In the genomic region with DNA sequence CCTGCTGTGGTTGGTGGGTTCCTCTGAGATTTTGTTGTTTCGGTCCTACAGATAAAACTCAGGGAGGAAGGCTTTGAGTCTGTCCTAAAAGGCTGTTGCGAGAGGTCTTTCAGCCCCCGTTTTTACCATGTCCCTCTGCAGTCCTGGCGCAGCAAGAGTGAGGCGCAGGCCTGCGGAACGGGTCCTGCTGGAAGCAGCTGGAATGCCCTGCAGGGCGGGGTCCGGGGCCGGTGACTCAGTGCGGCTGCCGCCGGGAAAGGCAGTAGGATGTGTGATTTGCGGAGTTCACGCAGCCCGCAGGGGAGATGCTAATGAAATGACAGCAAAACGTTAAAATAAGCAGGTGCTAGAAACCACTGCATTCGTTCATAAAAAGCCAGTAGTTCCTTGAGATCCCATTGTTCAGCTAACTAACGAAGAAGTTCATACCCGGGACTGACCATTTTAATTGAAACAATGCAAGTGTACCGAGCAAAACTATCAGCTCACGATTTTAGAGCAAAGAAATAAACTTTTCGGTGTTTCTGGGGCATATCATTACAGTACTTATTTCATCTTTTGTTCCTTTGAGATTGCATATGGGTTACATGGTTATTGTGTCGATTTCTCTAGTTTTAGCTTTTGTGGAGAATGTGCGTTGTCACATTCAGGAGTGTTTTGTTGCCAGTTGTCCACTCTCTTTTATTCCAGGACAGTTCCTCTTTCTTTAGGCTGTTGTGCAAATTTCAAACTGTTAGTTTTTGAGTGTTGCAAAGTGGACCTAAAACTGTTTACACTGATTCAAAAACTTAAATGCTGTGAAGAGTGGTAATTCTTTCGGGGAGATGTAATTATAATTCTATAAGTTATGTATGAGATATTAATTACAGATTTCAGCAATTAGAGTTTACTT, we compare ENCODE assay signal across 8 cellular contexts. TPM values are rescaled to one million over a fixed set of nuclear protein-coding genes. Genes with fewer than 3 reads are reported as not detected.
A peak's percentile ranks its signal among the peaks of the same experiment; 100 is the strongest.
DNase-seq lines count a peak whose midpoint lies in the region; ATAC-seq, FAIRE-seq and TF ChIP-seq lines count a peak whose summit lies in the region.

No MANE protein-coding gene starts in this region.

- H3K79me2 ChIP-seq in K562 (ENCODE audit: control insufficient read depth, insufficient read depth, low read length), result peaks cover 57% of the 10 kb centered on the region

- FAIRE-seq in GM12891 (lab: Jason Lieb, UNC), result peak; percentile 35
- peak; percentile 46 for FAIRE-seq in K562 (lab: Jason Lieb, UNC)

- in situ Hi-C loops in K562 (cut with MboI) (no loop called here), GM13976 (cut with MboI; ENCODE audit: low sequenced_read_pairs, unreplicated experiment) (no loop called here)

- TF ChIP-seq CTCF in K562 (IDR thresholded peaks at IDR 0.05 in 2 of 3, conservative IDR thresholded peaks at IDR 0.05 in 1 of 3; ENCODE audit: insufficient read depth in 2 of 3, low read depth in 1 of 3, low read length in 3 of 3), result no peak
- TF ChIP-seq CTCF in GM13976 (IDR thresholded peaks at IDR 0.05; ENCODE audit: borderline replicate concordance, control extremely low read depth, extremely low read depth, insufficient read depth, missing control alignments), result no peak

- CTCF ChIA-PET in K562 (lab: Yijun Ruan, JAX; ENCODE audit: low intra/inter-chr PET ratio), result no interaction called here

- H4K20me1 ChIP-seq in K562 (replicated peaks; ENCODE audit: control insufficient read depth, insufficient read depth, low read length), result peaks cover 9% of the 10 kb centered on the region; the same call in 1 of the 2 replicates

- H2AFZ ChIP-seq in K562 (ENCODE audit: low read depth, low read length), result peak overlapping the region; percentile 98

- intact Hi-C loops in K562 (cut with micrococcal nuclease), result no loop called here

- H3K4me2 ChIP-seq in K562 (ENCODE audit: insufficient read depth, low read length) (peak overlapping the region; percentile 89), skeletal muscle satellite cell (ENCODE audit: low read length) (peak overlapping the region; percentile 95)

- WGBS in K562 (ENCODE audit: insufficient coverage, low coverage, missing lambda C conversion rate), result under 1% methylated on average over 26 of the region's 26 CpGs

- H3K36me3 ChIP-seq in K562 (ENCODE audit: control insufficient read depth, insufficient read depth, low read length) (peaks cover 10% of the 10 kb centered on the region; the same call in 2 of the 3 replicates), iPS-15b (ENCODE audit: control insufficient read depth, insufficient read depth, low read length) (no peaks in the 10 kb centered on the region), skeletal muscle satellite cell (ENCODE audit: insufficient read depth, low read length) (no peaks in the 10 kb centered on the region)

- 0 out of 4 replicates have a peak, but pooled peaks of 1 of the 2 experiments have one; percentile 5 for TF ChIP-seq RAD21 in K562 (CRISPR knock-in tag; conservative IDR thresholded peaks at IDR 0.05 in 1 of 2, IDR thresholded peaks at IDR 0.05 in 1 of 2)

- H3K27me3 ChIP-seq in K562 (ENCODE audit: control insufficient read depth in 2 of 2, insufficient read depth in 2 of 2, low read length in 2 of 2) (no peaks in the 10 kb centered on the region), iPS-15b (ENCODE audit: control insufficient read depth, insufficient read depth, low read length) (no peaks in the 10 kb centered on the region), skeletal muscle satellite cell (ENCODE audit: control insufficient read depth, insufficient read depth, low read length) (no peaks in the 10 kb centered on the region)

- TF ChIP-seq POLR2A in GM12891 (IDR thresholded peaks at IDR 0.05; ENCODE audit: low read depth, low read length), result no peak
- TF ChIP-seq POLR2A in K562 (conservative IDR thresholded peaks at IDR 0.05), result peak; percentile 25; the same call in 1 of the 2 replicates

- H3K9ac ChIP-seq in K562 (ENCODE audit: insufficient read depth in 1 of 2, low read depth in 2 of 2, low read length in 2 of 2) (peak overlapping the region; percentile 97), iPS-15b (ENCODE audit: low read depth, low read length) (peak overlapping the region; percentile 76), skeletal muscle satellite cell (ENCODE audit: low read depth, low read length) (peak overlapping the region; percentile 91)

- ATAC-seq in HG02678 (IDR thresholded peaks at IDR 0.05; ENCODE audit: unreplicated experiment) (peak; percentile 18), K562 (peak; percentile 88)

- H3K4me1 ChIP-seq in K562 (replicated peaks in 1 of 2; ENCODE audit: control insufficient read depth in 2 of 2, insufficient read depth in 2 of 2, low read length in 2 of 2) (peaks cover 23 to 53% of the 10 kb centered on the region in 2 experiments), iPS-15b (ENCODE audit: control insufficient read depth, insufficient read depth, low read length) (peaks cover 13% of the 10 kb centered on the region), skeletal muscle satellite cell (ENCODE audit: control insufficient read depth, insufficient read depth, low read length) (peaks cover 26% of the 10 kb centered on the region)

- H3K4me3 ChIP-seq in K562 (peak overlapping the region; percentile 77), iPS-15b (ENCODE audit: low read depth, low read length) (peak overlapping the region; percentile 91), skeletal muscle satellite cell (ENCODE audit: low read length) (peak overlapping the region; percentile 84)

- DNase-seq in GM12891 (ENCODE audit: insufficient read length, low spot score) (no peak), NCI-H1092 treated with DMSO at 0.1 percent for 48 hours (lab: John Stamatoyannopoulos, UW) (peak; percentile 92), SKM-1 treated with dmso at 0.1 percent for 144 hours (lab: John Stamatoyannopoulos, UW; ENCODE audit: unreplicated experiment) (peak; percentile 52), K562 (ENCODE audit: extremely low read depth in 1 of 4, low spot score in 3 of 4) (peak; percentile 85 to 93 (median 88)), GM13976 (ENCODE audit: low spot score) (no peak)

- peak overlapping the region; percentile 95 for H3K27ac ChIP-seq in K562 (ENCODE audit: extremely low read depth, low read depth, low read length)

- 0 out of 2 replicates have a peak, but pooled peaks have one; percentile 16 for TF ChIP-seq EP300 in K562 (IDR thresholded peaks at IDR 0.05; ENCODE audit: low read length)

- BruUV-seq in K562 (replicated peaks; lab: Mats Ljungman, UMichigan), result TSS peak; percentile 62

- no peaks in the 10 kb centered on the region for H3K9me1 ChIP-seq in K562 (ENCODE audit: control insufficient read depth, insufficient read depth, low read length)

- no peaks in the 10 kb centered on the region for H3K9me3 ChIP-seq in K562 (replicated peaks; ENCODE audit: control insufficient read depth, insufficient read depth, low read depth, low read length)
- peaks cover 4% of the 10 kb centered on the region for H3K9me3 ChIP-seq in iPS-15b (ENCODE audit: control insufficient read depth, insufficient read depth, low read length)
- H3K9me3 ChIP-seq in skeletal muscle satellite cell (replicated peaks; ENCODE audit: low read length), result peaks cover 3% of the 10 kb centered on the region

- POLR2A ChIA-PET in K562 (lab: Yijun Ruan, JAX), result interaction anchor here (0.6 to 6.9 kb wide), 15 partner anchors 11 to 590 kb away, joined by 3 to 58 read pairs (median 4); partner anchors contain the start of gene SEPTIN7

TF ChIP-seq in GM12891, 5 proteins besides CTCF, POLR2A, EP300 and RAD21:
- TF ChIP-seq SPI1 (IDR thresholded peaks at IDR 0.05; ENCODE audit: low read depth, low read length), result peak; percentile 71
- TF ChIP-seq POLR2AphosphoS5 (IDR thresholded peaks at IDR 0.05; ENCODE audit: low read depth, low read length), result no peak
TF ChIP-seq in GM12891: peak in this region for 1.

TF ChIP-seq in K562, 482 proteins besides CTCF, POLR2A, EP300 and RAD21 (continues in another document):
- TF ChIP-seq SUPT5H (IDR thresholded peaks at IDR 0.05) (peak; percentile 56; the same call in 1 of the 2 replicates), DACH1 (IDR thresholded peaks at IDR 0.05; ENCODE audit: partially characterized antibody) (peak; percentile 60), ZEB2 (IDR thresholded peaks at IDR 0.05) (no peak), MAZ (CRISPR knock-in tag; conservative IDR thresholded peaks at IDR 0.05 in 1 of 2, IDR thresholded peaks at IDR 0.05 in 1 of 2) (peak; percentile 16 to 81; a peak in 3 of 4 replicates), ZNF12 (CRISPR knock-in tag; IDR thresholded peaks at IDR 0.05) (peak; percentile 88; the same call in 1 of the 2 replicates), CBFA2T2 (conservative IDR thresholded peaks at IDR 0.05) (0 out of 2 replicates have a peak, but pooled peaks have one; percentile 8), CBFB (CRISPR knock-in tag; IDR thresholded peaks at IDR 0.05) (no peak), HDAC2 (IDR thresholded peaks at IDR 0.05) (no peak), ZNF232 (CRISPR knock-in tag; IDR thresholded peaks at IDR 0.05) (no peak; the same call in 1 of the 2 replicates), CTBP1 (IDR thresholded peaks at IDR 0.05; ENCODE audit: borderline replicate concordance) (peak; percentile 62), RCOR1 (IDR thresholded peaks at IDR 0.05; ENCODE audit: borderline replicate concordance in 1 of 2, low read depth in 2 of 2, low read length in 2 of 2) (peak in 1 of 2 experiments; percentile 67; a peak in 2 of 4 replicates), POLR2AphosphoS2 (IDR thresholded peaks at IDR 0.05; ENCODE audit: low read length) (no peak), ZFPM2 (CRISPR knock-in tag; IDR thresholded peaks at IDR 0.05) (no peak)

RNA-seq across cellular contexts. Expression of gene ANLN, which starts 0.8 kb away (rescaled TPM):
- 5.2 TPM for polyA plus RNA-seq in GM12891 (2012; ENCODE audit: low read depth, missing spikeins)
- 109 and 164 TPM in 2 replicates for total RNA-seq in K562 (2011; cell fraction: chromatin; rRNA removed; ENCODE audit: low replicate concordance)
- total RNA-seq in K562 (2011; cell fraction: nucleolus; rRNA removed), result 32.2 and 33.3 TPM in 2 replicates
- 73.6 and 93.8 TPM in 2 replicates for total RNA-seq in K562 (2011; cell fraction: nucleoplasm; rRNA removed)
- total RNA-seq in K562 (2014; rRNA removed) (31.3 and 36.6 TPM in 2 replicates), K562 (2014; rRNA removed; fragmentation: Illumina TruSeq; extraction: Trizol) (53.2 and 56.1 TPM in 2 replicates), K562 (2015; rRNA removed; fragmentation: Illumina TruSeq; extraction: Trizol) (63.0 and 66.2 TPM in 2 replicates), K562 (2021) (50.3 and 58.2 TPM in 2 replicates)
- polyA plus RNA-seq in K562 (2011; rRNA removed) (38.7 and 46.1 TPM in 2 replicates), K562 (2014; fragmentation: Illumina TruSeq; extraction: Trizol) (31.2 and 51.2 TPM in 2 replicates), K562 (2014; fragmentation: Nextera tagmentation; extraction: Ambion mirVana) (10 to 100 TPM; 18.1 to 37.3 TPM), K562 (2014; rRNA removed) (23.9 and 25.8 TPM in 2 replicates)
- polyA plus RNA-seq in K562 (2011; cell fraction: cytosol; rRNA removed), result 11.7 and 20.2 TPM in 2 replicates
- 74.2 and 149 TPM in 2 replicates for polyA plus RNA-seq in K562 (2011; cell fraction: nucleus; rRNA removed)
- polyA plus RNA-seq in K562 (2012), result 20.9 and 29.6 TPM in 2 replicates
- 122 and 166 TPM in 2 replicates for polyA minus RNA-seq in K562 (2011; rRNA and poly(A)+ RNA removed)
- 60.1 and 67.3 TPM in 2 replicates for polyA minus RNA-seq in K562 (2011; cell fraction: cytosol; rRNA and poly(A)+ RNA removed)
- 50.6 and 151 TPM in 2 replicates for polyA minus RNA-seq in K562 (2011; cell fraction: nucleus; rRNA and poly(A)+ RNA removed)
- total RNA-seq in skeletal muscle satellite cell (2012; rRNA removed), result 69.7 and 115 TPM in 2 replicates

Comparison
In these comparisons a context has a peak if more than half of its experiments do, and no peak if none do; other contexts are left out.
1. DNase-seq: peak in NCI-H1092 treated with DMSO at 0.1 percent for 48 hours (single experiment), SKM-1 treated with dmso at 0.1 percent for 144 hours (single experiment) and K562 (4 of 4); none in GM12891 (single experiment) and GM13976 (single experiment).
2. Peak in every context shown above with its lines, with median percentiles within 50 percentile points of each other: H3K4me3 ChIP-seq and H3K9ac ChIP-seq.